ENCODE assay signal across 20 cellular contexts in the genomic region with DNA sequence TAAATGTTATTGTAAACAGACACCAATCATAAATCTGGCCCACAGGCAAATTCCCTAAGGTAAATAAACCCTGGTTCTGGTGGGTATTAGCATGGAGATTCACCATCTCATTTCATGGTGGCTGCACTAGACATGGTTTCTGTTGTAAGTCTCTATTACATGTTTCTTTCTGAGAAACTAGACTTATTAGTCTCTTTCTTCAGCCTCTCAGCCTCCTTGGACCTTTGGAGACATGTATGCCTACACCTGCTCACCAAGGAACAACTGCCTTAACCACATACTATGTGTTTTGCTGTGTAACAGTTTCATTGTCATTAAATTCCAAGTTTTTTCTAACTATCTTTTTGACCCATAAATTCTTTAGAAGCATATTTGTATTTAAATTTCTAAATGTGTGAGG. TPM values are rescaled to one million over a fixed set of nuclear protein-coding genes. Genes with fewer than 3 reads are reported as not detected.
DNase-seq lines count a peak whose midpoint lies in the region; ATAC-seq lines count a peak whose summit lies in the region.
"Had no signal": no experiment of that assay in that cellular context is flagged by ENCODE, and none has a peak within 500 bp of the region (broad histone marks: within the 10 kb centered on the region; RNA-seq: fewer than 3 reads in every experiment).

No MANE protein-coding gene starts in this region.

- H3K27me3 ChIP-seq in SJCRH30 = no peaks in the 10 kb centered on the region
- H3K27me3 ChIP-seq: BLaER1 treated with 17β-estradiol and CSF1 and Interleukin-3, amounts not matched to agents 10 nM and 100 nM had no signal

- no peaks in the 10 kb centered on the region for H3K4me1 Mint-ChIP-seq in activated T-cell treated with anti-CD3 and anti-CD28 coated beads, Interleukin-2, amount 50 U/mL, for 72 hours (ENCODE audit: low read depth)
- no peaks in the 10 kb centered on the region for H3K4me1 Mint-ChIP-seq in activated T-cell treated with anti-CD3 and anti-CD28 coated beads, Interleukin-2, amount 50 U/mL, for 24 hours (ENCODE audit: low read depth)
- H3K4me1 Mint-ChIP-seq: B cell; CD8-positive, alpha-beta memory T cell had no signal

- ATAC-seq in activated T-cell treated with anti-CD3 and anti-CD28 coated beads, Interleukin-2, amount 50 U/mL, for 72 hours (replicated peaks in 1 of 2) = no peak
- ATAC-seq in GM18858 (IDR thresholded peaks at IDR 0.05; ENCODE audit: unreplicated experiment) = no peak
- ATAC-seq in GM21737 (IDR thresholded peaks at IDR 0.05; ENCODE audit: unreplicated experiment) = no peak
- ATAC-seq: GM12878, HCT116 had no signal

- peak overlapping the region; percentile 46 for H3K27ac Mint-ChIP-seq in activated T-cell treated with anti-CD3 and anti-CD28 coated beads, Interleukin-2, amount 50 U/mL, for 72 hours
- no peak overlapping the region for H3K27ac Mint-ChIP-seq in activated T-cell treated with anti-CD3 and anti-CD28 coated beads, Interleukin-2, amount 50 U/mL, for 24 hours
- H3K27ac Mint-ChIP-seq: B cell; CD8-positive, alpha-beta memory T cell; HFFc6 had no signal

- H3K36me3 ChIP-seq in SJCRH30 = no peaks in the 10 kb centered on the region
- H3K36me3 ChIP-seq: BLaER1 treated with 17β-estradiol and CSF1 and Interleukin-3, amounts not matched to agents 10 nM and 100 nM had no signal

- H3K27me3 Mint-ChIP-seq in activated T-cell treated with anti-CD3 and anti-CD28 coated beads, Interleukin-2, amount 50 U/mL, for 72 hours (ENCODE audit: low read depth) = no peaks in the 10 kb centered on the region
- H3K27me3 Mint-ChIP-seq in activated T-cell treated with anti-CD3 and anti-CD28 coated beads, Interleukin-2, amount 50 U/mL, for 24 hours = peaks cover 3% of the 10 kb centered on the region
- H3K27me3 Mint-ChIP-seq: CD8-positive, alpha-beta memory T cell had no signal

- no peak overlapping the region for H3K4me3 ChIP-seq in SJCRH30
- no peak overlapping the region for H3K4me3 ChIP-seq in skeletal muscle cell (ENCODE audit: low read depth, low read length)
- H3K4me3 ChIP-seq: BLaER1 treated with 17β-estradiol and CSF1 and Interleukin-3, amounts not matched to agents 10 nM and 100 nM; GM12878; GM23248 had no signal

- H3K27ac ChIP-seq in SJCRH30 = peak overlapping the region; percentile 76
- H3K27ac ChIP-seq: GM23248, HL-60 had no signal

- no peak overlapping the region for H3K4me3 Mint-ChIP-seq in activated T-cell treated with anti-CD3 and anti-CD28 coated beads, Interleukin-2, amount 50 U/mL, for 72 hours
- H3K4me3 Mint-ChIP-seq in activated T-cell treated with anti-CD3 and anti-CD28 coated beads, Interleukin-2, amount 50 U/mL, for 24 hours = no peak overlapping the region
- H3K4me3 Mint-ChIP-seq: B cell; CD8-positive, alpha-beta memory T cell; HFFc6 had no signal

- peaks cover 25% of the 10 kb centered on the region for H3K4me1 ChIP-seq in SJCRH30

- no peaks in the 10 kb centered on the region for H3K36me3 Mint-ChIP-seq in activated T-cell treated with anti-CD3 and anti-CD28 coated beads, Interleukin-2, amount 50 U/mL, for 72 hours (ENCODE audit: insufficient read depth in 2 of 2)
- no peaks in the 10 kb centered on the region for H3K36me3 Mint-ChIP-seq in activated T-cell treated with anti-CD3 and anti-CD28 coated beads, Interleukin-2, amount 50 U/mL, for 24 hours (ENCODE audit: low read depth)
- H3K36me3 Mint-ChIP-seq: CD8-positive, alpha-beta memory T cell had no signal

- H3K9me3 ChIP-seq in SJCRH30 (replicated peaks) = no peaks in the 10 kb centered on the region

- no peak for DNase-seq in activated T-cell treated with anti-CD3 and anti-CD28 coated beads, Interleukin-2, amount 50 U/mL, for 72 hours
- no peak for DNase-seq in activated T-cell treated with anti-CD3 and anti-CD28 coated beads, Interleukin-2, amount 50 U/mL, for 24 hours
- DNase-seq in SJCRH30 (peak; percentile 15 to 52), skeletal muscle cell (ENCODE audit: low read depth) (peak; percentile 13), NCI-H226 (no peak)
- DNase-seq: CD8-positive, alpha-beta memory T cell; COR-L47; DMS 273 treated with DMSO at 0.1 percent for 48 hours; DMS79; GM23248; HFFc6 had no signal

- no peaks in the 10 kb centered on the region for H3K9me3 Mint-ChIP-seq in activated T-cell treated with anti-CD3 and anti-CD28 coated beads, Interleukin-2, amount 50 U/mL, for 72 hours
- H3K9me3 Mint-ChIP-seq in activated T-cell treated with anti-CD3 and anti-CD28 coated beads, Interleukin-2, amount 50 U/mL, for 24 hours = no peaks in the 10 kb centered on the region
- H3K9me3 Mint-ChIP-seq: CD8-positive, alpha-beta memory T cell; HFFc6 had no signal

RNA-seq across cellular contexts. Expression of a gene that starts 13.1 kb away (rescaled TPM):
- under 1 TPM; 0.72 to 0.90 TPM for total RNA-seq in activated T-cell treated with anti-CD3 and anti-CD28 coated beads, Interleukin-2, amount 50 U/mL, for 72 hours
- total RNA-seq in SJCRH30 (2014; rRNA removed; shearing (Covaris generic)) = 7.3 and 8.4 TPM in 2 replicates
- total RNA-seq: B cell; CD8-positive, alpha-beta memory T cell; H4; HT1080 had no signal

Comparison
In these comparisons a context has a peak if more than half of its experiments do, and no peak if none do; other contexts are left out.
1. DNase-seq: peak in SJCRH30 (2 of 2) and skeletal muscle cell (single experiment); none in activated T-cell treated with anti-CD3 and anti-CD28 coated beads, Interleukin-2, amount 50 U/mL, for 72 hours (0 of 2), activated T-cell treated with anti-CD3 and anti-CD28 coated beads, Interleukin-2, amount 50 U/mL, for 24 hours (single experiment) and NCI-H226 (single experiment).